3 cellular contexts compared by ENCODE assay signal in genomic region chr13:113653264-113654174, GRCh38.
TF ChIP-seq lines count a peak whose summit lies in the region.

No MANE protein-coding gene starts in this region.

TF ChIP-seq in SK-N-SH, 30 proteins besides CTCF, POLR2A, EP300 and RAD21:
- TF ChIP-seq RXRA (IDR thresholded peaks at IDR 0.05; ENCODE audit: borderline replicate concordance, low read depth) = no peak
- TF ChIP-seq TEAD4 (IDR thresholded peaks at IDR 0.05; ENCODE audit: borderline replicate concordance, insufficient read depth) = no peak
- TF ChIP-seq FOXM1 (IDR thresholded peaks at IDR 0.05; ENCODE audit: low read depth) = no peak

TF ChIP-seq in SK-N-SH treated with all-trans-retinoic acid at 6 μM for 48 hours, 23 proteins besides CTCF, POLR2A, EP300 and RAD21:
- TF ChIP-seq TOX (CRISPR knock-in tag; IDR thresholded peaks at IDR 0.05; ENCODE audit: borderline replicate concordance) (no peak), CSRNP3 (CRISPR knock-in tag; IDR thresholded peaks at IDR 0.05) (no peak), ISL1 (CRISPR knock-in tag; IDR thresholded peaks at IDR 0.05) (no peak), POU6F1 (CRISPR knock-in tag; IDR thresholded peaks at IDR 0.05; ENCODE audit: borderline replicate concordance, low read depth) (no peak), TSHZ2 (CRISPR knock-in tag; IDR thresholded peaks at IDR 0.05) (no peak), CREB5 (CRISPR knock-in tag; IDR thresholded peaks at IDR 0.05; ENCODE audit: low read depth) (no peak), BACH2 (CRISPR knock-in tag; IDR thresholded peaks at IDR 0.05; ENCODE audit: borderline replicate concordance) (no peak), CSDC2 (CRISPR knock-in tag; IDR thresholded peaks at IDR 0.05) (no peak), RARB (CRISPR knock-in tag; IDR thresholded peaks at IDR 0.05) (no peak), SNAI2 (CRISPR knock-in tag; IDR thresholded peaks at IDR 0.05) (no peak), ZFP30 (CRISPR knock-in tag; IDR thresholded peaks at IDR 0.05) (no peak), TCF4 (CRISPR knock-in tag; IDR thresholded peaks at IDR 0.05; ENCODE audit: borderline replicate concordance) (no peak), ZNF565 (CRISPR knock-in tag; conservative IDR thresholded peaks at IDR 0.05; ENCODE audit: low read depth) (no peak), ESRRG (CRISPR knock-in tag; IDR thresholded peaks at IDR 0.05) (no peak)

TF ChIP-seq in K562, 482 proteins besides CTCF, POLR2A, EP300 and RAD21:
- TF ChIP-seq ZNF696 (CRISPR knock-in tag; conservative IDR thresholded peaks at IDR 0.05) (no peak), YBX1 (IDR thresholded peaks at IDR 0.05) (no peak), NFIC (IDR thresholded peaks at IDR 0.05) (peak; percentile 16; the same call in 1 of the 2 replicates), ZNF586 (CRISPR knock-in tag; conservative IDR thresholded peaks at IDR 0.05) (no peak), RNF2 (IDR thresholded peaks at IDR 0.05) (no peak)
